Comparison of ENCODE assay signal across 21 cellular contexts in the genomic region with DNA sequence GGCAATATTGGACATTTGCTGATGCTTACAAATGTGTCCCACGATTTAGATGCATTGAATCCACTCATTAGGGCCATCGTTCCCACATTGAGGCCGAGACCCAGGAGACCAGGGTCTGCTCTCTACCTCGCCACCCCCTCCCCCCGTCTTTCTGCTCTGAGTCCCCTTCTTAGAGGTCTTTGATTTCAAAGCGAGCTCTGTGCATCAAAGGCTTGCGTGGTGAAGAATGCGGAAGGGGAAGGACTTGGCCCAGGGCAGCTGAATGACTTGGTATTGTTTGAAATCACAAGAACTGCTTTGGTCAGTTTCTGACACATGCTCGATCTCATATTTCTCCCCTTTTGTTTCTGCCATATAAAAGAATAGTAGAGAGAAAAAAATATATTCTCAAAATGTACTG.
DNase-seq lines count a peak whose midpoint lies in the region; ATAC-seq and TF ChIP-seq lines count a peak whose summit lies in the region.
"Had no signal": no experiment of that assay in that cellular context is flagged by ENCODE, and none has a peak within 500 bp of the region (broad histone marks: within the 10 kb centered on the region; RNA-seq: fewer than 3 reads in every experiment).

No MANE protein-coding gene starts in this region.

- no peak overlapping the region for H3K4me3 ChIP-seq in neuron (ENCODE audit: low read length)
- H3K4me3 ChIP-seq: GM23248 had no signal

- no peak for TF ChIP-seq CTCF in WTC11 (IDR thresholded peaks at IDR 0.05)

- H2AFZ ChIP-seq in neuron (ENCODE audit: low read depth, low read length), result peak overlapping the region; percentile 58
- H2AFZ ChIP-seq: GM23248 had no signal

- no peaks in the 10 kb centered on the region for H3K27me3 Mint-ChIP-seq in WTC11 (ENCODE audit: low read depth)
- H3K27me3 Mint-ChIP-seq: CD4-positive, CD25-positive, alpha-beta regulatory T cell had no signal

- H3K4me1 Mint-ChIP-seq in WTC11, result peaks cover 46% of the 10 kb centered on the region

- no peak overlapping the region for H3K27ac Mint-ChIP-seq in WTC11
- H3K27ac Mint-ChIP-seq: CD4-positive, CD25-positive, alpha-beta regulatory T cell had no signal

- ATAC-seq in WTC11, result peak; percentile 60
- ATAC-seq in GM19455 (IDR thresholded peaks at IDR 0.05; ENCODE audit: unreplicated experiment), result no peak
- no peak for ATAC-seq in HG03442 (IDR thresholded peaks at IDR 0.05; ENCODE audit: unreplicated experiment)

- H3K36me3 ChIP-seq in neuron (ENCODE audit: insufficient read depth, low read length), result no peaks in the 10 kb centered on the region
- H3K36me3 ChIP-seq: BE2C had no signal

- no peaks in the 10 kb centered on the region for H3K9me3 Mint-ChIP-seq in WTC11

- no peak overlapping the region for H3K4me3 Mint-ChIP-seq in WTC11
- H3K4me3 Mint-ChIP-seq: CD4-positive, CD25-positive, alpha-beta regulatory T cell had no signal

- peaks cover 2% of the 10 kb centered on the region for H3K9me3 ChIP-seq in neuron (ENCODE audit: low read length)
- H3K9me3 ChIP-seq: BE2C had no signal

- no peaks in the 10 kb centered on the region for H3K36me3 Mint-ChIP-seq in WTC11
- H3K36me3 Mint-ChIP-seq: CD4-positive, CD25-positive, alpha-beta regulatory T cell had no signal

- CTCF ChIA-PET in WTC11 (lab: Charles Lee), result no interaction called here

- H3K27me3 ChIP-seq in neuron (ENCODE audit: insufficient read depth, low read length), result no peaks in the 10 kb centered on the region
- H3K27me3 ChIP-seq: BE2C had no signal

- POLR2A ChIA-PET in WTC11 (lab: Charles Lee), result interaction anchor here (0.6 kb wide), 1 partner anchor 29 kb away, joined by 4 read pairs; no protein-coding TSS in a partner anchor

- DNase-seq in Daoy (ENCODE audit: low read depth) (peak; percentile 68), WTC11 (ENCODE audit: low spot score) (peak; percentile 28), left kidney (ENCODE audit: low read depth, low spot score) (peak; percentile 59), DMS79 (lab: John Stamatoyannopoulos, UW) (no peak), AG08396 (ENCODE audit: low spot score) (no peak)
- DNase-seq: BE2C; CD4-positive, CD25-positive, alpha-beta regulatory T cell; COR-L47; DMS 273 treated with DMSO at 0.1 percent for 48 hours; GF-D8; GM23248; KG1; NCI-H1105 treated with DMSO at 0.1 percent for 48 hours; NCI-H1694; NCI-H510A; NCI-H774; OCI-M1; SHP77 had no signal

- peaks cover 26% of the 10 kb centered on the region for H3K4me1 ChIP-seq in neuron (ENCODE audit: insufficient read depth, low read length)
- H3K4me1 ChIP-seq: BE2C had no signal

TF ChIP-seq in WTC11, 78 proteins besides CTCF, POLR2A, EP300 and RAD21 (continues in another document):
- TF ChIP-seq ETV6 (CRISPR knock-in tag; IDR thresholded peaks at IDR 0.05), result no peak
- TF ChIP-seq, protein P1, sequence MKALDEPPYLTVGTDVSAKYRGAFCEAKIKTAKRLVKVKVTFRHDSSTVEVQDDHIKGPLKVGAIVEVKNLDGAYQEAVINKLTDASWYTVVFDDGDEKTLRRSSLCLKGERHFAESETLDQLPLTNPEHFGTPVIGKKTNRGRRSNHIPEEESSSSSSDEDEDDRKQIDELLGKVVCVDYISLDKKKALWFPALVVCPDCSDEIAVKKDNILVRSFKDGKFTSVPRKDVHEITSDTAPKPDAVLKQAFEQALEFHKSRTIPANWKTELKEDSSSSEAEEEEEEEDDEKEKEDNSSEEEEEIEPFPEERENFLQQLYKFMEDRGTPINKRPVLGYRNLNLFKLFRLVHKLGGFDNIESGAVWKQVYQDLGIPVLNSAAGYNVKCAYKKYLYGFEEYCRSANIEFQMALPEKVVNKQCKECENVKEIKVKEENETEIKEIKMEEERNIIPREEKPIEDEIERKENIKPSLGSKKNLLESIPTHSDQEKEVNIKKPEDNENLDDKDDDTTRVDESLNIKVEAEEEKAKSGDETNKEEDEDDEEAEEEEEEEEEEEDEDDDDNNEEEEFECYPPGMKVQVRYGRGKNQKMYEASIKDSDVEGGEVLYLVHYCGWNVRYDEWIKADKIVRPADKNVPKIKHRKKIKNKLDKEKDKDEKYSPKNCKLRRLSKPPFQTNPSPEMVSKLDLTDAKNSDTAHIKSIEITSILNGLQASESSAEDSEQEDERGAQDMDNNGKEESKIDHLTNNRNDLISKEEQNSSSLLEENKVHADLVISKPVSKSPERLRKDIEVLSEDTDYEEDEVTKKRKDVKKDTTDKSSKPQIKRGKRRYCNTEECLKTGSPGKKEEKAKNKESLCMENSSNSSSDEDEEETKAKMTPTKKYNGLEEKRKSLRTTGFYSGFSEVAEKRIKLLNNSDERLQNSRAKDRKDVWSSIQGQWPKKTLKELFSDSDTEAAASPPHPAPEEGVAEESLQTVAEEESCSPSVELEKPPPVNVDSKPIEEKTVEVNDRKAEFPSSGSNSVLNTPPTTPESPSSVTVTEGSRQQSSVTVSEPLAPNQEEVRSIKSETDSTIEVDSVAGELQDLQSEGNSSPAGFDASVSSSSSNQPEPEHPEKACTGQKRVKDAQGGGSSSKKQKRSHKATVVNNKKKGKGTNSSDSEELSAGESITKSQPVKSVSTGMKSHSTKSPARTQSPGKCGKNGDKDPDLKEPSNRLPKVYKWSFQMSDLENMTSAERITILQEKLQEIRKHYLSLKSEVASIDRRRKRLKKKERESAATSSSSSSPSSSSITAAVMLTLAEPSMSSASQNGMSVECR (CRISPR knock-in tag; IDR thresholded peaks at IDR 0.05; ENCODE audit: borderline replicate concordance), result no peak
- no peak for TF ChIP-seq OVOL2 (CRISPR knock-in tag; IDR thresholded peaks at IDR 0.05; ENCODE audit: borderline replicate concordance)
- TF ChIP-seq NR3C1 (CRISPR knock-in tag; conservative IDR thresholded peaks at IDR 0.05; ENCODE audit: low read depth), result no peak
- TF ChIP-seq ZNF121 (CRISPR knock-in tag; IDR thresholded peaks at IDR 0.05), result no peak
- TF ChIP-seq CREB1 (CRISPR knock-in tag; IDR thresholded peaks at IDR 0.05), result no peak
- TF ChIP-seq, protein P2, sequence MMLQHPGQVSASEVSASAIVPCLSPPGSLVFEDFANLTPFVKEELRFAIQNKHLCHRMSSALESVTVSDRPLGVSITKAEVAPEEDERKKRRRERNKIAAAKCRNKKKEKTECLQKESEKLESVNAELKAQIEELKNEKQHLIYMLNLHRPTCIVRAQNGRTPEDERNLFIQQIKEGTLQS (CRISPR knock-in tag; conservative IDR thresholded peaks at IDR 0.05), result no peak
- TF ChIP-seq ZNF396 (CRISPR knock-in tag; IDR thresholded peaks at IDR 0.05; ENCODE audit: borderline replicate concordance), result no peak
- no peak for TF ChIP-seq ZNF219 (CRISPR knock-in tag; IDR thresholded peaks at IDR 0.05; ENCODE audit: borderline replicate concordance)
- TF ChIP-seq PRRX2 (CRISPR knock-in tag; IDR thresholded peaks at IDR 0.05), result no peak
- TF ChIP-seq TP53 (CRISPR knock-in tag; IDR thresholded peaks at IDR 0.05), result no peak
- no peak for TF ChIP-seq JAZF1 (CRISPR knock-in tag; IDR thresholded peaks at IDR 0.05)
- no peak for TF ChIP-seq GTF2I (CRISPR knock-in tag; conservative IDR thresholded peaks at IDR 0.05)
- TF ChIP-seq TEAD4 (CRISPR knock-in tag; IDR thresholded peaks at IDR 0.05), result no peak
- TF ChIP-seq, protein P3, sequence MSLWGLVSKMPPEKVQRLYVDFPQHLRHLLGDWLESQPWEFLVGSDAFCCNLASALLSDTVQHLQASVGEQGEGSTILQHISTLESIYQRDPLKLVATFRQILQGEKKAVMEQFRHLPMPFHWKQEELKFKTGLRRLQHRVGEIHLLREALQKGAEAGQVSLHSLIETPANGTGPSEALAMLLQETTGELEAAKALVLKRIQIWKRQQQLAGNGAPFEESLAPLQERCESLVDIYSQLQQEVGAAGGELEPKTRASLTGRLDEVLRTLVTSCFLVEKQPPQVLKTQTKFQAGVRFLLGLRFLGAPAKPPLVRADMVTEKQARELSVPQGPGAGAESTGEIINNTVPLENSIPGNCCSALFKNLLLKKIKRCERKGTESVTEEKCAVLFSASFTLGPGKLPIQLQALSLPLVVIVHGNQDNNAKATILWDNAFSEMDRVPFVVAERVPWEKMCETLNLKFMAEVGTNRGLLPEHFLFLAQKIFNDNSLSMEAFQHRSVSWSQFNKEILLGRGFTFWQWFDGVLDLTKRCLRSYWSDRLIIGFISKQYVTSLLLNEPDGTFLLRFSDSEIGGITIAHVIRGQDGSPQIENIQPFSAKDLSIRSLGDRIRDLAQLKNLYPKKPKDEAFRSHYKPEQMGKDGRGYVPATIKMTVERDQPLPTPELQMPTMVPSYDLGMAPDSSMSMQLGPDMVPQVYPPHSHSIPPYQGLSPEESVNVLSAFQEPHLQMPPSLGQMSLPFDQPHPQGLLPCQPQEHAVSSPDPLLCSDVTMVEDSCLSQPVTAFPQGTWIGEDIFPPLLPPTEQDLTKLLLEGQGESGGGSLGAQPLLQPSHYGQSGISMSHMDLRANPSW (CRISPR knock-in tag; conservative IDR thresholded peaks at IDR 0.05; ENCODE audit: low read depth), result no peak
- no peak for TF ChIP-seq JUN (CRISPR knock-in tag; IDR thresholded peaks at IDR 0.05)
- TF ChIP-seq, protein P4, sequence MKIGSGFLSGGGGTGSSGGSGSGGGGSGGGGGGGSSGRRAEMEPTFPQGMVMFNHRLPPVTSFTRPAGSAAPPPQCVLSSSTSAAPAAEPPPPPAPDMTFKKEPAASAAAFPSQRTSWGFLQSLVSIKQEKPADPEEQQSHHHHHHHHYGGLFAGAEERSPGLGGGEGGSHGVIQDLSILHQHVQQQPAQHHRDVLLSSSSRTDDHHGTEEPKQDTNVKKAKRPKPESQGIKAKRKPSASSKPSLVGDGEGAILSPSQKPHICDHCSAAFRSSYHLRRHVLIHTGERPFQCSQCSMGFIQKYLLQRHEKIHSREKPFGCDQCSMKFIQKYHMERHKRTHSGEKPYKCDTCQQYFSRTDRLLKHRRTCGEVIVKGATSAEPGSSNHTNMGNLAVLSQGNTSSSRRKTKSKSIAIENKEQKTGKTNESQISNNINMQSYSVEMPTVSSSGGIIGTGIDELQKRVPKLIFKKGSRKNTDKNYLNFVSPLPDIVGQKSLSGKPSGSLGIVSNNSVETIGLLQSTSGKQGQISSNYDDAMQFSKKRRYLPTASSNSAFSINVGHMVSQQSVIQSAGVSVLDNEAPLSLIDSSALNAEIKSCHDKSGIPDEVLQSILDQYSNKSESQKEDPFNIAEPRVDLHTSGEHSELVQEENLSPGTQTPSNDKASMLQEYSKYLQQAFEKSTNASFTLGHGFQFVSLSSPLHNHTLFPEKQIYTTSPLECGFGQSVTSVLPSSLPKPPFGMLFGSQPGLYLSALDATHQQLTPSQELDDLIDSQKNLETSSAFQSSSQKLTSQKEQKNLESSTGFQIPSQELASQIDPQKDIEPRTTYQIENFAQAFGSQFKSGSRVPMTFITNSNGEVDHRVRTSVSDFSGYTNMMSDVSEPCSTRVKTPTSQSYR (CRISPR knock-in tag; IDR thresholded peaks at IDR 0.05), result no peak

Comparison
In these comparisons a context has a peak if more than half of its experiments do, and no peak if none do; other contexts are left out.
1. DNase-seq: peak in Daoy (single experiment), WTC11 (single experiment) and left kidney (single experiment); none in DMS79 (single experiment) and AG08396 (single experiment).